7 cellular contexts compared by ENCODE assay signal in the genomic region with DNA sequence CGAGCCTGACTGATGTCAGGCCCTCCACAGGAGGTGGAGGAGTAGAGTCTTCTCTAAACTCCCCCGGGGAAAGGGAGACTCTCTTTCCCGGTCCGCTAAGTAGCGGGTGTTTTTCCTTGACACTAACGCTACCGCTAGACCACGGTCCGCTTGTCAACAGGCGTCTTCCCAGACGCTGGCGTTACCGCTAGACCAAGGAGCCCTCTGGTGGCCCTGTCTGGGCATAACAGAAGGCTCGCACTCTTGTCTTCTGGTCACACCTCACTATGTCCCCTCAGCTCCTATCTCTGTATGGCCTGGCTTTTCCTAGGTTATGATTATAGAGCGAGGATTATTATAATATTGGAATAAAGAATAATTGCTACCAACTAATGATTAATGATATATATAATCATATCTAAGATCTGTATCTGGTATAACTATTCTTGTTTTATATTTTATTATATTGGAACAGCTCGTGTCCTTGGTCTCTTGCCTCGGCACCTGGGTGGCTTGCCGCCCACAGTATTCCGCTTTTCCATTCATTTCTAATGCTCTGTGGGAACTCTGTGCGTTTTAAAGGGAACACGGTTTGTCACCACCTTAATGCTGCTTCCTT. TPM values are rescaled to one million over a fixed set of nuclear protein-coding genes. Genes with fewer than 3 reads are reported as not detected.
DNase-seq lines count a peak whose midpoint lies in the region; FAIRE-seq and TF ChIP-seq lines count a peak whose summit lies in the region.
"Not testable (repeated sequence)": the region's sequence is repeated elsewhere in the genome, so short reads cannot be mapped to it uniquely, and the experiment has no call there.

No MANE protein-coding gene starts in this region.

- peaks cover 27% of the 10 kb centered on the region for H4K20me1 ChIP-seq in BLaER1
- H4K20me1 ChIP-seq in H9 (ENCODE audit: control insufficient read depth, insufficient read depth, insufficient read length); PC-9 (ENCODE audit: insufficient read depth); endothelial cell of umbilical vein (replicated peaks; ENCODE audit: control insufficient read depth, extremely low read depth, insufficient read depth, low read length): not testable (repeated sequence)

- not testable (repeated sequence) for H3K4ac ChIP-seq in H9 (ENCODE audit: low read depth, low read length)

- peak overlapping the region; percentile 44 for H3K4me3 ChIP-seq in BLaER1
- not testable (repeated sequence) for H3K4me3 ChIP-seq in PC-9; adrenal gland; endothelial cell of umbilical vein (replicated peaks in 1 of 3; ENCODE audit: insufficient read depth in 1 of 3, low read depth in 1 of 3, low read length in 3 of 3); right atrium auricular region; parathyroid adenoma (ENCODE audit: low read depth, low read length)

- not testable (repeated sequence) for H4K91ac ChIP-seq in H9 (ENCODE audit: insufficient read length, low read depth, low read length)

- not testable (repeated sequence) for H2AFZ ChIP-seq in H9 (ENCODE audit: low read length); PC-9; endothelial cell of umbilical vein (ENCODE audit: low read depth, low read length); parathyroid adenoma

- peak; percentile 4 for FAIRE-seq in endothelial cell of umbilical vein (lab: Jason Lieb, UNC)

- H4K5ac ChIP-seq in H9 (ENCODE audit: insufficient read length, low read depth, low read length), result not testable (repeated sequence)

- CTCF ChIA-PET in PC-9 (lab: Charles Lee), result not testable (repeated sequence)
- CTCF ChIA-PET in endothelial cell of umbilical vein (lab: Charles Lee), result interaction anchor here (1.2 kb wide), 1 partner anchor 110 kb away, joined by 3 read pairs; no protein-coding TSS in a partner anchor

- not testable (repeated sequence) for H3K18ac ChIP-seq in H9 (ENCODE audit: insufficient read length, low read depth, low read length)

- not testable (repeated sequence) for H3K56ac ChIP-seq in H9 (ENCODE audit: insufficient read length, low read depth, low read length)

- peak; percentile 66 for TF ChIP-seq CTCF in H9 (conservative IDR thresholded peaks at IDR 0.05)
- 0 out of 2 replicates have a peak, but pooled peaks have one; percentile 19 for TF ChIP-seq CTCF in PC-9 (conservative IDR thresholded peaks at IDR 0.05)
- peak in 5 of 6 experiments; percentile 26 to 53 (median 31) for TF ChIP-seq CTCF in adrenal gland (IDR thresholded peaks at IDR 0.05)
- TF ChIP-seq CTCF in endothelial cell of umbilical vein (IDR thresholded peaks at IDR 0.05; ENCODE audit: extremely low read depth in 1 of 2, insufficient read depth in 1 of 2, low read depth in 1 of 2, low read length in 2 of 2), result not testable (repeated sequence)
- TF ChIP-seq CTCF in right atrium auricular region (IDR thresholded peaks at IDR 0.05), result peak; percentile 26 to 46
- TF ChIP-seq CTCF in parathyroid adenoma (IDR thresholded peaks at IDR 0.05), result peak; percentile 22

- H3K23ac ChIP-seq in H9 (ENCODE audit: insufficient read length, low read depth, low read length), result not testable (repeated sequence)

- not testable (repeated sequence) for H2BK20ac ChIP-seq in H9 (ENCODE audit: low read depth, low read length, poor library complexity, severe bottlenecking)

- H3K27me3 ChIP-seq in BLaER1; H9 (ENCODE audit: insufficient read depth, low read length); PC-9 (ENCODE audit: insufficient read depth, low read depth); adrenal gland; endothelial cell of umbilical vein (ENCODE audit: control insufficient read depth in 2 of 2, insufficient read depth in 2 of 2, low read length in 2 of 2); right atrium auricular region; parathyroid adenoma (ENCODE audit: control insufficient read depth, insufficient read depth, low read length): not testable (repeated sequence)

- not testable (repeated sequence) for H3K27ac Mint-ChIP-seq in H9

- DNase-seq in H9; PC-9; endothelial cell of umbilical vein (ENCODE audit: low read depth, low spot score); right atrium auricular region (ENCODE audit: low spot score): not testable (repeated sequence)
- peak in 1 of 7 donors; percentile 47 for DNase-seq in adrenal gland

- peaks cover 38 to 60% (median 47%) of the 10 kb centered on the region in 3 experiments for H3K36me3 Mint-ChIP-seq in H9 (ENCODE audit: insufficient read depth in 1 of 3, low read depth in 3 of 3)

- not testable (repeated sequence) for H3K79me1 ChIP-seq in H9 (ENCODE audit: insufficient read depth, low read depth, low read length, poor library complexity, severe bottlenecking)

- not testable (repeated sequence) for H3K23me2 ChIP-seq in H9 (ENCODE audit: insufficient read length, low read depth, low read length, poor library complexity, severe bottlenecking)

- H3K4me2 ChIP-seq in BLaER1, result peak overlapping the region; percentile 89
- not testable (repeated sequence) for H3K4me2 ChIP-seq in H9 (ENCODE audit: insufficient read depth, insufficient read length, low read length); PC-9; endothelial cell of umbilical vein (ENCODE audit: insufficient read depth, low read length); parathyroid adenoma (ENCODE audit: low read length)

- not testable (repeated sequence) for H3K4me3 Mint-ChIP-seq in H9

- not testable (repeated sequence) for H4K8ac ChIP-seq in H9 (replicated peaks; ENCODE audit: insufficient read length, low read depth, low read length)

- H3K79me2 ChIP-seq in H9 (ENCODE audit: insufficient read depth, low read length); PC-9 (ENCODE audit: low read depth); endothelial cell of umbilical vein (ENCODE audit: control insufficient read depth, insufficient read depth, low read length): not testable (repeated sequence)
- H3K79me2 ChIP-seq in parathyroid adenoma, result peaks cover 24% of the 10 kb centered on the region

- H3K9me3 ChIP-seq in BLaER1; H9 (ENCODE audit: control insufficient read depth, low read depth, low read length); PC-9 (ENCODE audit: insufficient read depth, low read depth); adrenal gland (replicated peaks in 1 of 3); endothelial cell of umbilical vein (replicated peaks; ENCODE audit: control insufficient read depth, insufficient read depth, low read length); right atrium auricular region; parathyroid adenoma (ENCODE audit: control insufficient read depth, low read length): not testable (repeated sequence)

- H3K9me3 Mint-ChIP-seq in H9, result not testable (repeated sequence)

- H2AK5ac ChIP-seq in H9 (ENCODE audit: insufficient read length, low read length), result not testable (repeated sequence)

- H3K9ac ChIP-seq in BLaER1, result peak overlapping the region; percentile 62
- H3K9ac ChIP-seq in H9 (ENCODE audit: extremely low read depth, insufficient read length, low read length); endothelial cell of umbilical vein (replicated peaks; ENCODE audit: extremely low read depth, insufficient read depth, low read length); parathyroid adenoma: not testable (repeated sequence)

- intact Hi-C loops in PC-9 (cut with micrococcal nuclease; ENCODE audit: unreplicated experiment); endothelial cell of umbilical vein (cut with micrococcal nuclease): not testable (repeated sequence)
- intact Hi-C loops in adrenal gland (cut with DNase I), result loop anchor here in 1 of 2 donors (5.0 kb wide), 1 partner anchor 426 kb away; no protein-coding TSS in a partner anchor

- not testable (repeated sequence) for H2BK15ac ChIP-seq in H9 (ENCODE audit: low read depth, low read length)

- H3K9me2 ChIP-seq in PC-9 (ENCODE audit: insufficient read depth), result not testable (repeated sequence)

- H3K4me1 Mint-ChIP-seq in H9, result not testable (repeated sequence)

- dilution Hi-C loops in endothelial cell of umbilical vein (cut with MboI; ENCODE audit: extremely low pct_ligation_motif_present, low sequenced_read_pairs), result not testable (repeated sequence)

- not testable (repeated sequence) for BruUV-seq in PC-9 (replicated peaks; lab: Mats Ljungman, UMichigan); endothelial cell of umbilical vein (replicated peaks; lab: Mats Ljungman, UMichigan)

- peaks cover 91% of the 10 kb centered on the region for H3K4me1 ChIP-seq in BLaER1
- not testable (repeated sequence) for H3K4me1 ChIP-seq in H9 (ENCODE audit: insufficient read depth, low read length); PC-9 (replicated peaks; ENCODE audit: insufficient read depth); adrenal gland (replicated peaks in 1 of 2); endothelial cell of umbilical vein (ENCODE audit: control insufficient read depth, extremely low read depth, insufficient read depth, low read length); right atrium auricular region; parathyroid adenoma

- no CpG with 5 or more reads among the region's 21 CpGs for WGBS in H9 (ENCODE audit: extremely low coverage, insufficient read length, low lambda C conversion rate)
- WGBS in adrenal gland, 4 donors, result 63 to 67% (median 67%) methylated on average over 21 of the region's 21 CpGs

- H3K9me1 ChIP-seq in endothelial cell of umbilical vein (replicated peaks; ENCODE audit: control insufficient read depth, extremely low read depth, insufficient read depth, low read length), result not testable (repeated sequence)

- TF ChIP-seq POLR2A in adrenal gland (IDR thresholded peaks at IDR 0.05); endothelial cell of umbilical vein (IDR thresholded peaks at IDR 0.05; ENCODE audit: low read depth, low read length): not testable (repeated sequence)

- not testable (repeated sequence) for H2BK120ac ChIP-seq in H9 (ENCODE audit: low read depth, low read length, poor library complexity, severe bottlenecking)

- not testable (repeated sequence) for H2BK12ac ChIP-seq in H9 (ENCODE audit: insufficient read length, low read depth, low read length)

- peak overlapping the region; percentile 76 for H3K27ac ChIP-seq in BLaER1
- not testable (repeated sequence) for H3K27ac ChIP-seq in H9 (ENCODE audit: insufficient read length, low read depth, low read length); PC-9; adrenal gland; endothelial cell of umbilical vein (ENCODE audit: insufficient read depth, low read depth, low read length); right atrium auricular region; parathyroid adenoma

- H3K14ac ChIP-seq in H9 (ENCODE audit: insufficient read depth, low read length), result not testable (repeated sequence)

- not testable (repeated sequence) for H2BK5ac ChIP-seq in H9 (ENCODE audit: insufficient read length, low read length)

- H3F3A ChIP-seq in PC-9 (ENCODE audit: insufficient read depth, low read depth), result not testable (repeated sequence)

- not testable (repeated sequence) for H3K27me3 Mint-ChIP-seq in H9 (ENCODE audit: low read depth)

- POLR2A ChIA-PET in PC-9 (lab: Charles Lee; ENCODE audit: unreplicated experiment); endothelial cell of umbilical vein (lab: Charles Lee): not testable (repeated sequence)

- not testable (repeated sequence) for H3T11ph ChIP-seq in H9 (ENCODE audit: low read length)

- H3K36me3 ChIP-seq in BLaER1, result peaks cover 16% of the 10 kb centered on the region
- not testable (repeated sequence) for H3K36me3 ChIP-seq in PC-9 (ENCODE audit: low read depth); adrenal gland (replicated peaks in 1 of 2); endothelial cell of umbilical vein (ENCODE audit: control insufficient read depth in 2 of 2, extremely low read depth in 1 of 2, insufficient read depth in 2 of 2, low read length in 2 of 2); parathyroid adenoma (ENCODE audit: control insufficient read depth, insufficient read depth, low read length)
- H3K36me3 ChIP-seq in right atrium auricular region, result peaks cover 11% of the 10 kb centered on the region

RNA-seq across cellular contexts. Expression of a gene that starts 26.0 kb away (rescaled TPM):
- 123 and 129 TPM in 2 replicates for total RNA-seq in H9 (2021)
- 111 and 115 TPM in 2 replicates for total RNA-seq in PC-9 (2021)
- total RNA-seq in adrenal gland, result 100 to 1,000 TPM in 2 of 8 donors, 10 to 100 TPM in 6; 44.7 to 112 (median 66.2) TPM
- polyA plus RNA-seq in adrenal gland, result 100 to 1,000 TPM in 2 of 3 donors, 10 to 100 TPM in 1; 25.6 to 240 (median 159) TPM
- 145 and 163 TPM in 2 replicates for total RNA-seq in endothelial cell of umbilical vein
- polyA plus RNA-seq in endothelial cell of umbilical vein, result 121 and 149 TPM in 2 replicates
- 62.5 and 64.6 TPM in 2 replicates for polyA plus RNA-seq in endothelial cell of umbilical vein (2011; cell fraction: cytosol; rRNA removed)
- 332 and 425 TPM in 2 replicates for polyA plus RNA-seq in endothelial cell of umbilical vein (2011; cell fraction: nucleus; rRNA removed)
- 100 and 139 TPM in 2 replicates for polyA plus RNA-seq in endothelial cell of umbilical vein (2012)
- 114 and 152 TPM in 2 replicates for polyA minus RNA-seq in endothelial cell of umbilical vein
- polyA minus RNA-seq in endothelial cell of umbilical vein (2011; cell fraction: cytosol; rRNA and poly(A)+ RNA removed), result 75.3 TPM
- 102 and 141 TPM in 2 replicates for polyA minus RNA-seq in endothelial cell of umbilical vein (2011; cell fraction: nucleus; rRNA and poly(A)+ RNA removed)
- total RNA-seq in right atrium auricular region, result 10 to 100 TPM; 19.4 to 29.6 TPM

RNA-seq across cellular contexts. Expression of a gene that starts 42.5 kb away (rescaled TPM):
- total RNA-seq in H9 (2021) (23.6 and 28.3 TPM in 2 replicates), PC-9 (2021) (14.0 and 22.5 TPM in 2 replicates), adrenal gland (100 to 1,000 TPM in 1 of 8 donors, 10 to 100 TPM in 7; 16.0 to 136 (median 66.9) TPM), endothelial cell of umbilical vein (8.3 and 12.0 TPM in 2 replicates), right atrium auricular region (10 to 100 TPM in 1 of 2 donors, 1 to 10 TPM in 1; 5.1 to 28.3 TPM)
- polyA plus RNA-seq in adrenal gland (10 to 100 TPM; 32.8 to 43.0 (median 38.7) TPM), endothelial cell of umbilical vein (1.2 and 2.0 TPM in 2 replicates)
- polyA plus RNA-seq in endothelial cell of umbilical vein (2011; cell fraction: cytosol; rRNA removed), result 1.5 and 1.9 TPM in 2 replicates
- polyA plus RNA-seq in endothelial cell of umbilical vein (2011; cell fraction: nucleus; rRNA removed), result 7.3 and 7.4 TPM in 2 replicates
- polyA plus RNA-seq in endothelial cell of umbilical vein (2012), result 6.1 and 16.4 TPM in 2 replicates
- 2.1 and 3.4 TPM in 2 replicates for polyA minus RNA-seq in endothelial cell of umbilical vein
- 1.3 TPM for polyA minus RNA-seq in endothelial cell of umbilical vein (2011; cell fraction: cytosol; rRNA and poly(A)+ RNA removed)
- polyA minus RNA-seq in endothelial cell of umbilical vein (2011; cell fraction: nucleus; rRNA and poly(A)+ RNA removed), result 2.6 and 2.9 TPM in 2 replicates
